ENCODE assay signal across 25 cellular contexts in the genomic region with DNA sequence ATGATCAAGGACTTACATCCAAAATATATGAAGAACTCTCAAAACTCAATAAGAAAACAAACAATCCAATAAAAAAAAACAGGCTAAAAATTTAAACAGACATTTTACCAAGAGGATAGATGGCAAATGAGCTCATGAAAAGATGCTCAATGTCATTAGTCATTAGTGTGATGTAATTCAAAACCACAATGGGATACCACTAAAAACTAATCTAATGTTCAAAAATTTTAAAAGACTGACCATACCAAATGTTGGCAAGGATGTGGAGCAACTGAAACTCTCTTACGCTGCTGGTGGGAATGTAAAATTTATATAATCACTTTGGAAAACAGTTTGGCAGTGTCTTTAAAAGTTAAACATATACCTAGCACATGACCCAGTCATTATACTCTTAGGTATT. TPM values are rescaled to one million over a fixed set of nuclear protein-coding genes. Genes with fewer than 3 reads are reported as not detected.
"Had no signal": no experiment of that assay in that cellular context is flagged by ENCODE, and none has a peak within 500 bp of the region (broad histone marks: within the 10 kb centered on the region; RNA-seq: fewer than 3 reads in every experiment).

No MANE protein-coding gene starts in this region.

- ATAC-seq: esophagus mucosa; left cardiac atrium; right lobe of liver; stimulated activated naive B cell treated with anti-CD40 and anti-IgM and Interleukin-4, amounts not matched to agents 10 μg/mL and 1 μg/mL and 100 μg/mL, for 72 hours had no signal

- H3K9me3 ChIP-seq: neutrophil, right lobe of liver, stomach, thyroid gland, upper lobe of left lung, vagina had no signal

- H3K27ac ChIP-seq: breast epithelium, neutrophil, right lobe of liver, skin epidermis, stomach, thyroid gland, upper lobe of left lung, vagina had no signal

- FAIRE-seq: frontal cortex had no signal

- DNase-seq: activated CD4-positive, alpha-beta memory T cell treated with anti-CD3 and anti-CD28 coated beads, Interleukin-2, amount 10 ng/mL, durations not matched to agents 7 days and 5 days; activated CD4-positive, alpha-beta T cell treated with anti-CD3 and anti-CD28 coated beads for 1 hour; activated CD4-positive, alpha-beta T cell treated with anti-CD3 and anti-CD28 coated beads, Interleukin-2, amount 10 ng/mL, durations not matched to agents 7 days and 5 days; activated CD8-positive, alpha-beta memory T cell treated with anti-CD3 and anti-CD28 coated beads, Interleukin-2, amount 50 U/mL, for 48 hours; activated gamma-delta T cell; activated naive CD4-positive, alpha-beta T cell treated with anti-CD3 and anti-CD28 coated beads, Interleukin-2, amount 10 ng/mL, durations not matched to agents 7 days and 5 days; activated T-cell treated with anti-CD3 and anti-CD28 coated beads, Interleukin-2, amount 50 U/mL, for 24 hours; amygdala; endodermal cell; left cardiac atrium; mammary epithelial cell; naive B cell; nephron progenitor cell; right lobe of liver; stimulated activated naive B cell treated with anti-CD40 and anti-IgM and Interleukin-4, amounts not matched to agents 10 μg/mL and 1 μg/mL and 100 μg/mL, for 72 hours; stomach; T1000; thyroid gland; upper lobe of left lung had no signal

- H3K36me3 ChIP-seq: breast epithelium, neutrophil, right lobe of liver, stomach, thyroid gland, upper lobe of left lung, vagina had no signal

- H3K4me1 ChIP-seq: breast epithelium, right lobe of liver, stomach, thyroid gland, upper lobe of left lung, vagina had no signal

- H3K4me3 ChIP-seq: breast epithelium, right lobe of liver, skin epidermis, stomach, thyroid gland, upper lobe of left lung, vagina had no signal

- H3K27me3 ChIP-seq: neutrophil, right lobe of liver, stomach, thyroid gland, upper lobe of left lung, vagina had no signal

RNA-seq across cellular contexts. Expression of gene RPS6KA6, which starts 43.7 kb away (rescaled TPM):
- total RNA-seq: activated CD4-positive, alpha-beta T cell treated with anti-CD3 and anti-CD28 coated beads, Interleukin-2, amount 10 ng/mL, durations not matched to agents 7 days and 5 days had no signal
